ENCODE assay signal across 24 cellular contexts in genomic region chr14:59415836-59416620, GRCh38.
"Had no signal": no experiment of that assay in that cellular context is flagged by ENCODE, and none has a peak within 500 bp of the region (broad histone marks: within the 10 kb centered on the region; RNA-seq: fewer than 3 reads in every experiment).

No MANE protein-coding gene starts in this region.

- DNase-seq: colonic mucosa; cortex of kidney; effector CD8-positive, alpha-beta T cell; effector memory CD8-positive, alpha-beta T cell; endodermal cell; erythroblast; esophagus squamous epithelium; foreskin fibroblast; foreskin melanocyte; gastrocnemius medialis; glutamatergic neuron; heart right ventricle; hippocampal formation; left cardiac atrium; left lung; left ventricle myocardium superior; lower lobe of right lung; mesenchymal stem cell; mucosa of descending colon; naive B cell; naive thymus-derived CD8-positive, alpha-beta T cell had no signal

- H3K4me3 ChIP-seq: colonic mucosa, esophagus squamous epithelium, gastrocnemius medialis, heart right ventricle, left lung, lower lobe of right lung, mucosa of descending colon had no signal

- ATAC-seq: effector memory CD8-positive, alpha-beta T cell; heart right ventricle; left cardiac atrium; left lung; left ventricle myocardium superior; lower lobe of right lung; mucosa of descending colon; naive thymus-derived CD8-positive, alpha-beta T cell had no signal

- H3K27me3 ChIP-seq: colonic mucosa, esophagus squamous epithelium, gastrocnemius medialis, heart right ventricle, left lung had no signal

- H3K4me1 ChIP-seq: colonic mucosa, esophagus squamous epithelium, left lung, lower lobe of right lung had no signal

- H3K27ac ChIP-seq: colonic mucosa, esophagus squamous epithelium, gastrocnemius medialis, heart right ventricle, left lung, lower lobe of right lung had no signal

- H3K36me3 ChIP-seq: colonic mucosa, esophagus squamous epithelium, gastrocnemius medialis, heart right ventricle, left lung, lower lobe of right lung had no signal

- FAIRE-seq: endometrium, islet of Langerhans, keratinocyte had no signal

- H3K9me3 ChIP-seq: colonic mucosa, esophagus squamous epithelium, gastrocnemius medialis, heart right ventricle, left lung, lower lobe of right lung, mucosa of descending colon had no signal
